In genomic region chr3:75611724-75612123, GRCh38 we compare ENCODE assay signal across 3 cellular contexts. TPM values are rescaled to one million over a fixed set of nuclear protein-coding genes. Genes with fewer than 3 reads are reported as not detected.
"Had no signal": no experiment of that assay in that cellular context is flagged by ENCODE, and none has a peak within 500 bp of the region (broad histone marks: within the 10 kb centered on the region; RNA-seq: fewer than 3 reads in every experiment).

No MANE protein-coding gene starts in this region.

RNA-seq across cellular contexts. Expression of gene FRG2C, which starts 52.4 kb away (rescaled TPM):
- total RNA-seq: K562, M059J, PC-3 had no signal
